8 cellular contexts compared by ENCODE assay signal in the genomic region with DNA sequence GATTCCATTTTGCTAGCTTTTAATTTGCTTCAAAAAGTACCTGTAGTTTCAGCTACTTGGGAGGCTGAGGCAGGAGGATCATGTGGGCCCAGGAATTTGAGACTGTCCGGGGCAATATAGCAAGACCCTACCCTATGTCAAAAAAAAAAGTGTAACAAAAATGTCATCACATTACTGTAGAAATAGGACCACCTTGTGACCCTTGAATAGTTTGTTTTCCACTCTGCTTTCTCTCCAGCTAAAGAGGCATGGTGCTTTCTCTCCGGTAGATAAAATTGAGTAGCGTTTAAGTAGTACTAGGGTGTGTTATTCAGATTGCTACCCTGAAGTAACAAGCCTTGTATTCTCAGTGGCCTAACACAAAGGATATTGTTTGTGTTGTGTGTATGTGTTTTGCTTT. TPM values are rescaled to one million over a fixed set of nuclear protein-coding genes. Genes with fewer than 3 reads are reported as not detected.
DNase-seq lines count a peak whose midpoint lies in the region; ATAC-seq, FAIRE-seq and TF ChIP-seq lines count a peak whose summit lies in the region.
"Not testable (repeated sequence)": the region's sequence is repeated elsewhere in the genome, so short reads cannot be mapped to it uniquely, and the experiment has no call there.

No MANE protein-coding gene starts in this region.

- not testable (repeated sequence) for H3K9ac ChIP-seq in Loucy (ENCODE audit: low read depth, low read length, poor library complexity, severe bottlenecking)

- intact Hi-C loops in PC-9 (cut with micrococcal nuclease; ENCODE audit: unreplicated experiment): not testable (repeated sequence)

- H3K9me2 ChIP-seq in Loucy (replicated peaks; ENCODE audit: low read depth, low read length); PC-9 (ENCODE audit: insufficient read depth); hepatocyte (replicated peaks; ENCODE audit: insufficient read depth): not testable (repeated sequence)

- H3K4me1 Mint-ChIP-seq in activated naive CD8-positive, alpha-beta T cell treated with anti-CD3 and anti-CD28 coated beads, Interleukin-2, amount 10 ng/mL, durations not matched to agents 7 days and 5 days: peaks cover 13% of the 10 kb centered on the region
- H3K4me1 Mint-ChIP-seq in neural crest cell: not testable (repeated sequence)

- H3K79me2 ChIP-seq in Loucy (ENCODE audit: insufficient read depth, low read length) (peaks cover 19% of the 10 kb centered on the region), PC-9 (ENCODE audit: low read depth) (peaks cover 24% of the 10 kb centered on the region), hepatocyte (peaks cover 32% of the 10 kb centered on the region)

- not testable (repeated sequence) for H3K4me1 ChIP-seq in Loucy (ENCODE audit: insufficient read depth, low read length, poor library complexity, severe bottlenecking); PC-9 (replicated peaks; ENCODE audit: insufficient read depth); hepatocyte (ENCODE audit: insufficient read depth)

- POLR2A ChIA-PET in PC-9 (lab: Charles Lee; ENCODE audit: unreplicated experiment): interaction anchor here (0.6 kb wide), 1 partner anchor 154 kb away, joined by 6 read pairs; no protein-coding TSS in a partner anchor
- POLR2A ChIA-PET in activated naive CD8-positive, alpha-beta T cell treated with anti-CD3 and anti-CD28 coated beads, Interleukin-2, amount 10 ng/mL, durations not matched to agents 7 days and 5 days (lab: Charles Lee): not testable (repeated sequence)

- H3K9me3 ChIP-seq in Loucy (ENCODE audit: insufficient read depth, low read depth, low read length); PC-9 (ENCODE audit: insufficient read depth, low read depth); hepatocyte (ENCODE audit: low read depth): not testable (repeated sequence)

- TF ChIP-seq CTCF in AG09309 (IDR thresholded peaks at IDR 0.05; ENCODE audit: control insufficient read depth, insufficient read depth, low read depth, low read length, missing control alignments) (peak; percentile 15), Loucy (conservative IDR thresholded peaks at IDR 0.05; ENCODE audit: low read length) (peak; percentile 45), PC-9 (conservative IDR thresholded peaks at IDR 0.05) (peak; percentile 44; the same call in 1 of the 2 replicates), epithelial cell of proximal tubule (conservative IDR thresholded peaks at IDR 0.05; ENCODE audit: low read depth, low read length) (peak; percentile 30), hepatocyte (IDR thresholded peaks at IDR 0.05; ENCODE audit: poor library complexity) (peak; percentile 10), neural crest cell (conservative IDR thresholded peaks at IDR 0.05) (peak; percentile 32)

- H3K4me3 ChIP-seq in AG09309 (ENCODE audit: control insufficient read depth, low read depth, low read length); Loucy (ENCODE audit: low read length, poor library complexity, severe bottlenecking); PC-9; epithelial cell of proximal tubule (ENCODE audit: low read depth, low read length); hepatocyte: not testable (repeated sequence)

- H3K27ac ChIP-seq in PC-9, hepatocyte: not testable (repeated sequence)

- H4K20me1 ChIP-seq in Loucy (ENCODE audit: insufficient read depth, low read length, poor library complexity, severe bottlenecking); hepatocyte (ENCODE audit: insufficient read depth, poor library complexity, severe bottlenecking): not testable (repeated sequence)
- peaks cover 23% of the 10 kb centered on the region for H4K20me1 ChIP-seq in PC-9 (ENCODE audit: insufficient read depth)

- not testable (repeated sequence) for H3K27me3 Mint-ChIP-seq in activated naive CD8-positive, alpha-beta T cell treated with anti-CD3 and anti-CD28 coated beads, Interleukin-2, amount 10 ng/mL, durations not matched to agents 7 days and 5 days; neural crest cell (ENCODE audit: low read depth)

- peaks cover 22% of the 10 kb centered on the region for H3K36me3 Mint-ChIP-seq in activated naive CD8-positive, alpha-beta T cell treated with anti-CD3 and anti-CD28 coated beads, Interleukin-2, amount 10 ng/mL, durations not matched to agents 7 days and 5 days
- peaks cover 22% of the 10 kb centered on the region for H3K36me3 Mint-ChIP-seq in neural crest cell (ENCODE audit: low read depth)

- peak overlapping the region; percentile 20 for H3K27ac Mint-ChIP-seq in activated naive CD8-positive, alpha-beta T cell treated with anti-CD3 and anti-CD28 coated beads, Interleukin-2, amount 10 ng/mL, durations not matched to agents 7 days and 5 days
- not testable (repeated sequence) for H3K27ac Mint-ChIP-seq in neural crest cell (ENCODE audit: unreplicated experiment)

- H2AFZ ChIP-seq in Loucy (ENCODE audit: low read length); PC-9; hepatocyte: not testable (repeated sequence)

- not testable (repeated sequence) for H3F3A ChIP-seq in Loucy (ENCODE audit: low read depth); PC-9 (ENCODE audit: insufficient read depth, low read depth)

- FAIRE-seq in GM18507 (lab: Jason Lieb, UNC): peak; percentile 56

- 82% methylated on average over 3 of the region's 3 CpGs for WGBS in hepatocyte (ENCODE audit: low lambda C conversion rate, missing lambda C conversion rate)

- not testable (repeated sequence) for ATAC-seq in activated naive CD8-positive, alpha-beta T cell treated with anti-CD3 and anti-CD28 coated beads, Interleukin-2, amount 10 ng/mL, durations not matched to agents 7 days and 5 days (ENCODE audit: low read depth)

- BruUV-seq in PC-9 (replicated peaks; lab: Mats Ljungman, UMichigan): not testable (repeated sequence)

- not testable (repeated sequence) for H3K4me3 Mint-ChIP-seq in activated naive CD8-positive, alpha-beta T cell treated with anti-CD3 and anti-CD28 coated beads, Interleukin-2, amount 10 ng/mL, durations not matched to agents 7 days and 5 days; neural crest cell

- peaks cover 27% of the 10 kb centered on the region; the same call in 1 of the 2 replicates for H3K36me3 ChIP-seq in Loucy (ENCODE audit: insufficient read depth, low read length)
- not testable (repeated sequence) for H3K36me3 ChIP-seq in PC-9 (ENCODE audit: low read depth); hepatocyte (replicated peaks; ENCODE audit: insufficient read depth, low read depth)

- not testable (repeated sequence) for DNase-seq in AG09309 (ENCODE audit: low read depth); GM18507 (ENCODE audit: extremely low spot score, insufficient read length, low read depth); PC-9; activated naive CD8-positive, alpha-beta T cell treated with anti-CD3 and anti-CD28 coated beads, Interleukin-2, amount 10 ng/mL, durations not matched to agents 7 days and 5 days; epithelial cell of proximal tubule (ENCODE audit: low read depth); hepatocyte (ENCODE audit: low spot score); neural crest cell (ENCODE audit: low read depth, low spot score)

- CTCF ChIA-PET in PC-9 (lab: Charles Lee): interaction anchor here (0.7 kb wide), 1 partner anchor 64 kb away, joined by 3 read pairs; no protein-coding TSS in a partner anchor

- not testable (repeated sequence) for H3K27me3 ChIP-seq in Loucy (ENCODE audit: insufficient read depth, low read length, poor library complexity, severe bottlenecking); PC-9 (ENCODE audit: insufficient read depth, low read depth); hepatocyte

- H3K9me3 Mint-ChIP-seq in activated naive CD8-positive, alpha-beta T cell treated with anti-CD3 and anti-CD28 coated beads, Interleukin-2, amount 10 ng/mL, durations not matched to agents 7 days and 5 days; neural crest cell: not testable (repeated sequence)

- H3K4me2 ChIP-seq in Loucy (ENCODE audit: low read depth, low read length, poor library complexity, severe bottlenecking); PC-9; hepatocyte: not testable (repeated sequence)

RNA-seq across cellular contexts. Expression of gene DAP3, which starts 23.7 kb away (rescaled TPM):
- total RNA-seq in PC-9 (2021) (111 and 112 TPM in 2 replicates), epithelial cell of proximal tubule (104 and 194 TPM in 2 replicates), hepatocyte (90.6 and 115 TPM in 2 replicates), neural crest cell (113 and 114 TPM in 2 replicates)
- 100 to 1,000 TPM; 119 to 128 TPM for total RNA-seq in activated naive CD8-positive, alpha-beta T cell treated with anti-CD3 and anti-CD28 coated beads, Interleukin-2, amount 10 ng/mL, durations not matched to agents 7 days and 5 days
- 61.5 and 86.9 TPM in 2 replicates for polyA plus RNA-seq in hepatocyte

RNA-seq across cellular contexts. Expression of gene YY1AP1, which starts 24.1 kb away (rescaled TPM):
- total RNA-seq in PC-9 (2021) (38.3 and 40.6 TPM in 2 replicates), epithelial cell of proximal tubule (29.3 and 30.5 TPM in 2 replicates), hepatocyte (43.2 and 55.9 TPM in 2 replicates), neural crest cell (53.9 and 54.5 TPM in 2 replicates)
- 10 to 100 TPM; 82.1 to 93.4 TPM for total RNA-seq in activated naive CD8-positive, alpha-beta T cell treated with anti-CD3 and anti-CD28 coated beads, Interleukin-2, amount 10 ng/mL, durations not matched to agents 7 days and 5 days
- 27.6 and 35.4 TPM in 2 replicates for polyA plus RNA-seq in hepatocyte
